In the genomic region with DNA sequence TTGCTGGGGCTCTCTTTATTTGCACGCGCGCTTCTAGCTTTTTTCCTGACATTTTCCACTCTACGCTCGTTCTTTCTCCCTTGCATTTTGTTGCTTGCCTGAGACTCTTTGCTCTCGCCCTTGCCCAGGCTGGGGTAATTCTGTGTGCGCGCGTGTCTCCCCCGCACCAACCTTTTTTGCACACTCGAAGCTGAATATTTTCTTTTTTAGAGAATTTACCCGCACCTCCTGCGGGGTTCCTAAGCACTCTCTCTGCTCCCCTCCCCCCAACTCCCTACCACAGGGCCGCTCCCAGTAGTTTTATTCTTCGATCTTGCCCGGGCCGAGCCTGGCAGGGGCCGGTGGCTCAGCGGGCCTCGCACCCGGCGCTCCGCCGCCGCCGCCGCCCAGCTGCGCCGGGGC, we compare ENCODE assay signal across 8 cellular contexts.
DNase-seq lines count a peak whose midpoint lies in the region; ATAC-seq and TF ChIP-seq lines count a peak whose summit lies in the region.

No MANE protein-coding gene starts in this region.

- no peak overlapping the region for H3K27ac ChIP-seq in RWPE2 (ENCODE audit: poor library complexity, severe bottlenecking)

- no peaks in the 10 kb centered on the region for H3K36me3 ChIP-seq in RWPE2 (ENCODE audit: low read depth)

- no peaks in the 10 kb centered on the region for H3K9me3 ChIP-seq in RWPE2 (ENCODE audit: severe bottlenecking)

- no peak for DNase-seq in RWPE2 (ENCODE audit: low spot score)
- DNase-seq in fibroblast of peridontal ligament (ENCODE audit: extremely low read depth): peak; percentile 37
- no peak for DNase-seq in retinal pigment epithelial cell (ENCODE audit: low read depth)
- DNase-seq in NCI-H774 (lab: John Stamatoyannopoulos, UW): no peak
- no peak for DNase-seq in OCI-M1 (lab: John Stamatoyannopoulos, UW)
- no peak for DNase-seq in EL
- DNase-seq in RKO (ENCODE audit: low spot score): no peak

- H3K27me3 ChIP-seq in RWPE2 (ENCODE audit: insufficient read depth, poor library complexity, severe bottlenecking): peaks cover 8% of the 10 kb centered on the region

- H3K4me3 ChIP-seq in GM08714 (ENCODE audit: low read length) (peak overlapping the region; percentile 64; the same call in 1 of the 2 replicates), RWPE2 (ENCODE audit: severe bottlenecking) (peak overlapping the region; percentile 49), retinal pigment epithelial cell (ENCODE audit: low read length) (peak overlapping the region; percentile 40)

- ATAC-seq in RWPE2 (ENCODE audit: low read depth): no peak

- H3K4me1 ChIP-seq in RWPE2 (ENCODE audit: insufficient read depth, poor library complexity, severe bottlenecking): peaks cover 24% of the 10 kb centered on the region

- no peak for TF ChIP-seq CTCF in RWPE2 (IDR thresholded peaks at IDR 0.05; ENCODE audit: poor library complexity, severe bottlenecking)
- no peak for TF ChIP-seq CTCF in retinal pigment epithelial cell (conservative IDR thresholded peaks at IDR 0.05; ENCODE audit: low read depth, low read length)
